ENCODE assay signal across 15 cellular contexts in genomic region chr2:224556381-224556780, GRCh38. TPM values are rescaled to one million over a fixed set of nuclear protein-coding genes. Genes with fewer than 3 reads are reported as not detected.
DNase-seq lines count a peak whose midpoint lies in the region; ATAC-seq and TF ChIP-seq lines count a peak whose summit lies in the region.
"Had no signal": no experiment of that assay in that cellular context is flagged by ENCODE, and none has a peak within 500 bp of the region (broad histone marks: within the 10 kb centered on the region; RNA-seq: fewer than 3 reads in every experiment).

No MANE protein-coding gene starts in this region.

- DNase-seq in activated T-cell treated with anti-CD3 and anti-CD28 coated beads, Interleukin-2, amount 50 U/mL, for 24 hours = no peak
- no peak for DNase-seq in activated T-cell treated with anti-CD3 and anti-CD28 coated beads for 4 hours
- no peak for DNase-seq in WTC11 (ENCODE audit: low spot score)
- peak; percentile 21 for DNase-seq in fibroblast of gingiva (ENCODE audit: low read depth)
- no peak for DNase-seq in stimulated activated naive B cell treated with anti-CD40 and anti-IgM and Interleukin-4, amounts not matched to agents 10 μg/mL and 1 μg/mL and 100 μg/mL, for 72 hours
- no peak for DNase-seq in NCI-H146 (lab: John Stamatoyannopoulos, UW)
- no peak for DNase-seq in stimulated activated effector memory CD8-positive, alpha-beta T cell treated with anti-CD3 and anti-CD28 coated beads, Interleukin-12 subunit alpha, Interleukin-12 subunit beta, amount 100 ng/mL, for 72 hours (ENCODE audit: low spot score in 2 of 2)
- DNase-seq in T-helper 2 cell = no peak
- DNase-seq: DMS79; H7; KG1; NCI-H1105; NCI-H187; NCI-H69; NK-92 treated with Interleukin-12 subunit alpha and Interleukin-12 subunit beta, amount 100 ng/mL, for 24 hours had no signal

- no peak for TF ChIP-seq CTCF in WTC11 (IDR thresholded peaks at IDR 0.05)

- POLR2A ChIA-PET in WTC11 (lab: Charles Lee) = no interaction called here

- H3K27me3 Mint-ChIP-seq in activated T-cell treated with anti-CD3 and anti-CD28 coated beads, Interleukin-2, amount 50 U/mL, for 24 hours = no peaks in the 10 kb centered on the region
- H3K27me3 Mint-ChIP-seq in WTC11 (ENCODE audit: low read depth) = no peaks in the 10 kb centered on the region
- no peaks in the 10 kb centered on the region for H3K27me3 Mint-ChIP-seq in stimulated activated naive B cell treated with anti-CD40 and anti-IgM and Interleukin-4, amounts not matched to agents 10 μg/mL and 1 μg/mL and 100 μg/mL, for 72 hours

- H3K4me1 Mint-ChIP-seq in activated T-cell treated with anti-CD3 and anti-CD28 coated beads, Interleukin-2, amount 50 U/mL, for 24 hours (ENCODE audit: low read depth) = peaks cover 49% of the 10 kb centered on the region
- H3K4me1 Mint-ChIP-seq in WTC11 = peaks cover 30% of the 10 kb centered on the region
- peaks cover 21 to 42% of the 10 kb centered on the region in 2 donors for H3K4me1 Mint-ChIP-seq in stimulated activated naive B cell treated with anti-CD40 and anti-IgM and Interleukin-4, amounts not matched to agents 10 μg/mL and 1 μg/mL and 100 μg/mL, for 72 hours
- peaks cover 40% of the 10 kb centered on the region for H3K4me1 Mint-ChIP-seq in stimulated activated effector memory CD8-positive, alpha-beta T cell treated with anti-CD3 and anti-CD28 coated beads, Interleukin-12 subunit alpha, Interleukin-12 subunit beta, amount 100 ng/mL, for 72 hours

- CTCF ChIA-PET in WTC11 (lab: Charles Lee) = no interaction called here

- no peak overlapping the region for H3K4me3 Mint-ChIP-seq in activated T-cell treated with anti-CD3 and anti-CD28 coated beads, Interleukin-2, amount 50 U/mL, for 24 hours
- no peak overlapping the region for H3K4me3 Mint-ChIP-seq in WTC11
- H3K4me3 Mint-ChIP-seq in stimulated activated naive B cell treated with anti-CD40 and anti-IgM and Interleukin-4, amounts not matched to agents 10 μg/mL and 1 μg/mL and 100 μg/mL, for 72 hours = no peak overlapping the region
- H3K4me3 Mint-ChIP-seq in stimulated activated effector memory CD8-positive, alpha-beta T cell treated with anti-CD3 and anti-CD28 coated beads, Interleukin-12 subunit alpha, Interleukin-12 subunit beta, amount 100 ng/mL, for 72 hours = no peak overlapping the region

- peaks cover 60% of the 10 kb centered on the region for H3K36me3 Mint-ChIP-seq in activated T-cell treated with anti-CD3 and anti-CD28 coated beads, Interleukin-2, amount 50 U/mL, for 24 hours (ENCODE audit: low read depth)
- H3K36me3 Mint-ChIP-seq in WTC11 = no peaks in the 10 kb centered on the region
- H3K36me3 Mint-ChIP-seq in stimulated activated naive B cell treated with anti-CD40 and anti-IgM and Interleukin-4, amounts not matched to agents 10 μg/mL and 1 μg/mL and 100 μg/mL, for 72 hours = peaks cover 22 to 25% of the 10 kb centered on the region in 2 donors
- H3K36me3 Mint-ChIP-seq in stimulated activated effector memory CD8-positive, alpha-beta T cell treated with anti-CD3 and anti-CD28 coated beads, Interleukin-12 subunit alpha, Interleukin-12 subunit beta, amount 100 ng/mL, for 72 hours = peaks cover 35% of the 10 kb centered on the region

- H3K9me3 Mint-ChIP-seq in activated T-cell treated with anti-CD3 and anti-CD28 coated beads, Interleukin-2, amount 50 U/mL, for 24 hours = no peaks in the 10 kb centered on the region
- H3K9me3 Mint-ChIP-seq in WTC11 = no peaks in the 10 kb centered on the region
- H3K9me3 Mint-ChIP-seq in stimulated activated naive B cell treated with anti-CD40 and anti-IgM and Interleukin-4, amounts not matched to agents 10 μg/mL and 1 μg/mL and 100 μg/mL, for 72 hours = no peaks in the 10 kb centered on the region
- no peaks in the 10 kb centered on the region for H3K9me3 Mint-ChIP-seq in stimulated activated effector memory CD8-positive, alpha-beta T cell treated with anti-CD3 and anti-CD28 coated beads, Interleukin-12 subunit alpha, Interleukin-12 subunit beta, amount 100 ng/mL, for 72 hours

- no peak for ATAC-seq in WTC11
- ATAC-seq in stimulated activated naive B cell treated with anti-CD40 and anti-IgM and Interleukin-4, amounts not matched to agents 10 μg/mL and 1 μg/mL and 100 μg/mL, for 72 hours (replicated peaks) = no peak
- no peak for ATAC-seq in stimulated activated effector memory CD8-positive, alpha-beta T cell treated with anti-CD3 and anti-CD28 coated beads, Interleukin-12 subunit alpha, Interleukin-12 subunit beta, amount 100 ng/mL, for 72 hours

- H3K27ac Mint-ChIP-seq in activated T-cell treated with anti-CD3 and anti-CD28 coated beads, Interleukin-2, amount 50 U/mL, for 24 hours = peak overlapping the region; percentile 34
- H3K27ac Mint-ChIP-seq in WTC11 = peak overlapping the region; percentile 38; the same call in 1 of the 2 replicates
- H3K27ac Mint-ChIP-seq in stimulated activated naive B cell treated with anti-CD40 and anti-IgM and Interleukin-4, amounts not matched to agents 10 μg/mL and 1 μg/mL and 100 μg/mL, for 72 hours = peak overlapping the region; percentile 38
- no peak overlapping the region for H3K27ac Mint-ChIP-seq in stimulated activated effector memory CD8-positive, alpha-beta T cell treated with anti-CD3 and anti-CD28 coated beads, Interleukin-12 subunit alpha, Interleukin-12 subunit beta, amount 100 ng/mL, for 72 hours

TF ChIP-seq in WTC11, 78 proteins besides CTCF, POLR2A, EP300 and RAD21:
- no peak for TF ChIP-seq TCF7 (CRISPR knock-in tag; IDR thresholded peaks at IDR 0.05; ENCODE audit: low read depth)
- no peak for TF ChIP-seq NR3C1 (CRISPR knock-in tag; conservative IDR thresholded peaks at IDR 0.05; ENCODE audit: low read depth)
- no peak for TF ChIP-seq CREM (CRISPR knock-in tag; IDR thresholded peaks at IDR 0.05)
- no peak for TF ChIP-seq GTF2I (CRISPR knock-in tag; conservative IDR thresholded peaks at IDR 0.05)
- TF ChIP-seq ATF3 (CRISPR knock-in tag; conservative IDR thresholded peaks at IDR 0.05) = no peak
- no peak for TF ChIP-seq JUN (CRISPR knock-in tag; IDR thresholded peaks at IDR 0.05)
- no peak for TF ChIP-seq MAX (CRISPR knock-in tag; IDR thresholded peaks at IDR 0.05)
- no peak for TF ChIP-seq HMGXB4 (CRISPR knock-in tag; IDR thresholded peaks at IDR 0.05)
- no peak for TF ChIP-seq SMAD4 (CRISPR knock-in tag; IDR thresholded peaks at IDR 0.05)
- TF ChIP-seq GABPB1 (CRISPR knock-in tag; IDR thresholded peaks at IDR 0.05) = no peak

RNA-seq across cellular contexts. Expression of gene CUL3, which starts 28.8 kb away (rescaled TPM):
- 74.4 to 86.2 TPM (median 80.7 TPM) in 3 replicates for total RNA-seq in WTC11 (2021)
